ENCODE assay signal across 8 cellular contexts in the genomic region with DNA sequence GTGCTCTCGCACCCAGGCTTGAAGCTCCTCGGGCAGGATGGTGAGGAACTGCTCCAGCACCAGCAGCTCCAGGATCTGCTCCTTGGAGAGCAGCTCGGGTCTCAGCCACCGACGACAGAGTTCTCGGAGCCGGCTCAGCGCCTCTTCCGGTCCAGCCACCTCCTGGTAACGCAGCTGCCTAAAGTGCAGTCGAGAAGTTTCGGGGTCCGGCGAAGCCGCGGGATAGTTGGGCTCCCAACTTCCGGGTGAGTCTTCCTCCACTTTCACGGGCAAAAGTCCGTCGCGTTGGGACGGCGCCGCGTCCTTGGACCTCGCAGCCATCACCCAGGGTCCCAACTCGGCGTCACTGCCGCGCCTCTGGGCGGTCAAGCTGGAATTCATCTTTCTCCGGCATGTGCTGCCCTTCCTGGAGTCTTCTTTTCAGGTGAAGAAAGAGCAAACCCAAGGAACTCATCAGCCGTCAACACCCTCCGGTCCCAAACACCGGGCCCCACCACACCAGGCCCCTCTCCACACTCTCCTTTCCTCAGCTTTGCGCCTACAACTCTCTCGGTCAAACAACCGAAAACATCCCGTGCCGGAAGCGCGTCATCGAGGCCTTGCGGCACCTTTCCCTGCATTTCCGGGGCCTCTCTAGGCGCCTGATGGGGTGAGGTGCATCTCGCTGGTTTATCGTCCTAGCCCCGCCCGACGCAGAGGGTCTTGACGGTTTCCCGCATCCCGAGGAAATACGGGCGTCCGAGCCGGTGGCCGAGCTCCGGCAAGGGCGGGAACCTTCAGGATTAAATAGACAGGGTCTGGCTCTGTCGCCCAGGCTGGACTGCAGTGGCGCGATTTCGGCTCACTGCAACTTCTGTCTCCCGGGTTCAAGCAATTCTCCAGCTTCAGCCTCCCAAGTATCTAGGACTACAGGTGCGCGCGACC. TPM values are rescaled to one million over a fixed set of nuclear protein-coding genes. Genes with fewer than 3 reads are reported as not detected.
DNase-seq lines count a peak whose midpoint lies in the region; ATAC-seq and TF ChIP-seq lines count a peak whose summit lies in the region.

A gene (minus strand): TSS at position 569 of the 924 bp plus-strand sequence. CDS start 188 bp downstream, at position 381.

- ATAC-seq in HG02840 (IDR thresholded peaks at IDR 0.05; ENCODE audit: low FRiP score, unreplicated experiment) (peak; percentile 42), left ventricle myocardium superior (peak; percentile 65), upper lobe of right lung (peak; percentile 80)

- H3K27ac Mint-ChIP-seq in progenitor cell of endocrine pancreas: peak within 1 kb of the TSS; percentile 98

- H3K4me3 Mint-ChIP-seq in progenitor cell of endocrine pancreas (ENCODE audit: low read depth): peak within 1 kb of the TSS; percentile 92

- H3K9me3 ChIP-seq in upper lobe of right lung: no peaks in the 10 kb centered on the region

- peak within 1 kb of the TSS; percentile 81 for H3K4me3 ChIP-seq in GM12865 (ENCODE audit: low read depth, low read length)
- H3K4me3 ChIP-seq in upper lobe of right lung: peak within 1 kb of the TSS; percentile 100

- intact Hi-C loops in left ventricle myocardium superior (cut with micrococcal nuclease) (no loop called here), upper lobe of right lung (cut with DNase I) (no loop called here)

- H3K27ac ChIP-seq in angular gyrus (ENCODE audit: low read depth, low read length): peak within 1 kb of the TSS; percentile 96
- H3K27ac ChIP-seq in upper lobe of right lung: peak within 1 kb of the TSS; percentile 96

- peaks cover 17% of the 10 kb centered on the region for H3K4me1 Mint-ChIP-seq in progenitor cell of endocrine pancreas (ENCODE audit: low read depth)

- peaks cover 16% of the 10 kb centered on the region for H3K36me3 Mint-ChIP-seq in progenitor cell of endocrine pancreas (ENCODE audit: insufficient read depth)

- H3K9me3 Mint-ChIP-seq in progenitor cell of endocrine pancreas (ENCODE audit: low read depth): no peaks in the 10 kb centered on the region

- H3K27me3 ChIP-seq in upper lobe of right lung: no peaks in the 10 kb centered on the region

- H3K27me3 Mint-ChIP-seq in progenitor cell of endocrine pancreas: no peaks in the 10 kb centered on the region

- peaks cover 24% of the 10 kb centered on the region for H3K4me1 ChIP-seq in upper lobe of right lung

- DNase-seq in GM12865 (ENCODE audit: low read depth): peak; percentile 94
- peak; percentile 87 for DNase-seq in NCI-H1694 (lab: John Stamatoyannopoulos, UW)
- DNase-seq in T-helper 2 cell: peak; percentile 69 to 96 (median 83)
- peak; percentile 94 for DNase-seq in left ventricle myocardium superior
- peak; percentile 68 for DNase-seq in progenitor cell of endocrine pancreas (ENCODE audit: low spot score, unreplicated experiment)
- peak; percentile 95 for DNase-seq in upper lobe of right lung

- TF ChIP-seq CTCF in GM12865 (IDR thresholded peaks at IDR 0.05; ENCODE audit: insufficient read depth, low read depth, low read length, missing control alignments): no peak
- TF ChIP-seq CTCF in progenitor cell of endocrine pancreas (IDR thresholded peaks at IDR 0.05; ENCODE audit: unreplicated experiment): no peak
- no peak for TF ChIP-seq CTCF in upper lobe of right lung (IDR thresholded peaks at IDR 0.05)

- peaks cover 31% of the 10 kb centered on the region for H3K36me3 ChIP-seq in upper lobe of right lung

RNA-seq across cellular contexts. Expression of the gene that starts here (rescaled TPM):
- total RNA-seq in left ventricle myocardium superior (17.4 TPM), progenitor cell of endocrine pancreas (23.7 and 24.8 TPM in 2 replicates), upper lobe of right lung (34.5 TPM)

Comparison
In these comparisons a context has a peak if more than half of its experiments do, and no peak if none do; other contexts are left out.
1. Peak in every context shown above with its lines: DNase-seq, ATAC-seq, H3K4me3 ChIP-seq and H3K27ac ChIP-seq.